22 cellular contexts compared by ENCODE assay signal in genomic region chr2:50902365-50902764, GRCh38.
"Had no signal": no experiment of that assay in that cellular context is flagged by ENCODE, and none has a peak within 500 bp of the region (broad histone marks: within the 10 kb centered on the region; RNA-seq: fewer than 3 reads in every experiment).

No MANE protein-coding gene starts in this region.

- H3K36me3 ChIP-seq: colonic mucosa, esophagus muscularis mucosa, gastroesophageal sphincter, heart left ventricle, left lung, lower lobe of right lung had no signal

- DNase-seq: colonic mucosa; cortex of kidney; effector CD8-positive, alpha-beta T cell; effector memory CD8-positive, alpha-beta T cell; endodermal cell; foreskin keratinocyte; heart left ventricle; hypothalamus; immature natural killer cell; left cardiac atrium; left lung; left ventricle myocardium superior; lower lobe of right lung; mesenchymal stem cell; midbrain; naive thymus-derived CD4-positive, alpha-beta T cell had no signal

- H3K27ac ChIP-seq: colonic mucosa, esophagus muscularis mucosa, foreskin keratinocyte, gastroesophageal sphincter, heart left ventricle, hepatocyte, left lung, lower lobe of right lung had no signal

- H3K9me3 ChIP-seq: colonic mucosa, esophagus muscularis mucosa, gastroesophageal sphincter, heart left ventricle, lower lobe of right lung had no signal

- FAIRE-seq: endothelial cell of umbilical vein, frontal cortex, keratinocyte had no signal

- H3K27me3 ChIP-seq: colonic mucosa, esophagus muscularis mucosa, foreskin keratinocyte, gastroesophageal sphincter, heart left ventricle, hepatocyte, left lung had no signal

- H3K4me1 ChIP-seq: colonic mucosa, esophagus muscularis mucosa, foreskin keratinocyte, gastroesophageal sphincter, heart left ventricle, left lung, lower lobe of right lung had no signal

- H3K4me3 ChIP-seq: colonic mucosa, esophagus muscularis mucosa, gastroesophageal sphincter, heart left ventricle, hepatocyte, left lung, lower lobe of right lung had no signal

- H3K4me2 ChIP-seq: hepatocyte had no signal

- H3K79me2 ChIP-seq: hepatocyte had no signal

- ATAC-seq: effector memory CD8-positive, alpha-beta T cell; foreskin keratinocyte; gastroesophageal sphincter; heart left ventricle; left cardiac atrium; left lung; left ventricle myocardium superior; lower lobe of right lung; naive thymus-derived CD4-positive, alpha-beta T cell had no signal
